16 cellular contexts compared by ENCODE assay signal in genomic region chr15:39605146-39605545, GRCh38.
"Had no signal": no experiment of that assay in that cellular context is flagged by ENCODE, and none has a peak within 500 bp of the region (broad histone marks: within the 10 kb centered on the region; RNA-seq: fewer than 3 reads in every experiment).

No MANE protein-coding gene starts in this region.

- ATAC-seq: gastrocnemius medialis; left lobe of liver; stimulated activated effector memory CD8-positive, alpha-beta T cell treated with anti-CD3 and anti-CD28 coated beads, Interleukin-12 subunit alpha, Interleukin-12 subunit beta, amount 100 ng/mL, for 72 hours; stimulated activated naive CD8-positive, alpha-beta T cell treated with anti-CD3 and anti-CD28 coated beads, Interleukin-15, Interleukin-2, amounts not matched to agents 100 U/mL and 50 U/mL, for 24 hours had no signal

- H3K9me3 ChIP-seq: colonic mucosa, gastrocnemius medialis, suprapubic skin, thyroid gland had no signal

- H3K36me3 ChIP-seq: colonic mucosa, gastrocnemius medialis, neutrophil, right atrium auricular region, suprapubic skin, thyroid gland had no signal

- H3K27me3 ChIP-seq: colonic mucosa, gastrocnemius medialis, neutrophil, right atrium auricular region, suprapubic skin, thyroid gland had no signal

- DNase-seq: colonic mucosa; effector CD4-positive, alpha-beta T cell; endodermal cell; gastrocnemius medialis; islet precursor cell; naive B cell; nephron progenitor cell; stimulated activated CD4-positive, alpha-beta T cell treated with anti-CD3 and anti-CD28 coated beads, Interleukin-2, amount 100 ng/mL, for 48 hours; stimulated activated naive CD8-positive, alpha-beta T cell treated with anti-CD3 and anti-CD28 coated beads, Interleukin-15, Interleukin-2, amounts not matched to agents 100 U/mL and 50 U/mL, for 24 hours; thyroid gland had no signal

- H3K4me1 ChIP-seq: colonic mucosa, gastrocnemius medialis, right atrium auricular region, suprapubic skin, thyroid gland had no signal

- H3K4me3 ChIP-seq: colonic mucosa, gastrocnemius medialis, right atrium auricular region, smooth muscle cell, suprapubic skin, thyroid gland had no signal

- H3K4me2 ChIP-seq: smooth muscle cell had no signal

- H3K27ac ChIP-seq: colonic mucosa, gastrocnemius medialis, neutrophil, right atrium auricular region, suprapubic skin, thyroid gland had no signal
